23 cellular contexts compared by ENCODE assay signal in the genomic region with DNA sequence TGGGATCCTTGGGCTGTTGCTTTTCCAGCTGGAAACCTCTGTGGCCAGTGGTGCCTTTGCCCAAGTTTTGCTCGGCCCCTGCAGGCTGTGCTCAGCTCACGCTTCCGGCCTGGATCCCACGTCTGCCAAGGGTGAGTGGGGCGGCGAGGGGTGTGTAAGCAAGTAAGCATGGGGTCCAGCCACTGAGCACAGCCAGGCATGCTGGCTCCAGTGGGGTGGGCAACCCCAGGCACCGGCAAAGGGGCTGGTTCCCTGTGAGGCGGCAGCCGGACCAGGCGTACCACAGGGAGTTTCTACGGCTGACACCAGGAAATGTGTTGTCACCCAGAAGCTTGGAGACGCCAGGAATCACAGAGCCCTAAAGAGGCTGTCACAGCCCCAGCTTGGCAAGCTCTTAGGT.
"Had no signal": no experiment of that assay in that cellular context is flagged by ENCODE, and none has a peak within 500 bp of the region (broad histone marks: within the 10 kb centered on the region; RNA-seq: fewer than 3 reads in every experiment).

No MANE protein-coding gene starts in this region.

- H3K4me1 ChIP-seq: colonic mucosa, esophagus squamous epithelium, gastrocnemius medialis, heart right ventricle, left lung, lower lobe of right lung had no signal

- H3K27me3 ChIP-seq: colonic mucosa, esophagus squamous epithelium, gastrocnemius medialis, left lung had no signal

- H3K27ac ChIP-seq: colonic mucosa, epithelial cell of prostate, esophagus squamous epithelium, gastrocnemius medialis, heart right ventricle, left lung, lower lobe of right lung had no signal

- H3K9me3 Mint-ChIP-seq: dendritic cell treated with granulocyte-macrophage colony-stimulating factor and Interleukin-4, amounts not matched to agents 40 ng/mL and 50 ng/mL, for 4 days; effector memory CD8-positive, alpha-beta T cell; endodermal cell had no signal

- H3K27me3 Mint-ChIP-seq: dendritic cell treated with granulocyte-macrophage colony-stimulating factor and Interleukin-4, amounts not matched to agents 40 ng/mL and 50 ng/mL, for 4 days had no signal

- H3K9me3 ChIP-seq: colonic mucosa, esophagus squamous epithelium, gastrocnemius medialis, heart right ventricle, left lung, lower lobe of right lung, mucosa of descending colon had no signal

- DNase-seq: colonic mucosa; cortex of kidney; effector CD8-positive, alpha-beta T cell; effector memory CD8-positive, alpha-beta T cell; endodermal cell; erythroblast; esophagus squamous epithelium; foreskin fibroblast; foreskin melanocyte; gastrocnemius medialis; glutamatergic neuron; heart right ventricle; hippocampal formation; left cardiac atrium; left ventricle myocardium superior; lower lobe of right lung; mesenchymal stem cell; mucosa of descending colon had no signal

- ATAC-seq: effector memory CD8-positive, alpha-beta T cell; esophagus mucosa; gastrocnemius medialis; heart right ventricle; left cardiac atrium; left lung; left ventricle myocardium superior; lower lobe of right lung; mucosa of descending colon had no signal

- H3K27ac Mint-ChIP-seq: dendritic cell treated with granulocyte-macrophage colony-stimulating factor and Interleukin-4, amounts not matched to agents 40 ng/mL and 50 ng/mL, for 4 days; effector memory CD8-positive, alpha-beta T cell; endodermal cell; mesothelial cell of epicardium had no signal

- H3K36me3 ChIP-seq: colonic mucosa, esophagus squamous epithelium, gastrocnemius medialis, heart right ventricle, left lung, lower lobe of right lung had no signal

- H3K4me1 Mint-ChIP-seq: mesothelial cell of epicardium had no signal

- H3K36me3 Mint-ChIP-seq: mesothelial cell of epicardium had no signal

- H3K4me3 ChIP-seq: colonic mucosa, esophagus squamous epithelium, gastrocnemius medialis, heart right ventricle, left lung, lower lobe of right lung, mucosa of descending colon had no signal

- H3K4me3 Mint-ChIP-seq: dendritic cell treated with granulocyte-macrophage colony-stimulating factor and Interleukin-4, amounts not matched to agents 40 ng/mL and 50 ng/mL, for 4 days; effector memory CD8-positive, alpha-beta T cell; endodermal cell; mesothelial cell of epicardium had no signal
